In genomic region chr1:117660266-117660973, GRCh38 we compare ENCODE assay signal across 17 cellular contexts. TPM values are rescaled to one million over a fixed set of nuclear protein-coding genes. Genes with fewer than 3 reads are reported as not detected.
DNase-seq lines count a peak whose midpoint lies in the region; ATAC-seq and TF ChIP-seq lines count a peak whose summit lies in the region.
"Had no signal": no experiment of that assay in that cellular context is flagged by ENCODE, and none has a peak within 500 bp of the region (broad histone marks: within the 10 kb centered on the region; RNA-seq: fewer than 3 reads in every experiment).

No MANE protein-coding gene starts in this region.

- H3K27me3 ChIP-seq in Loucy (ENCODE audit: insufficient read depth, low read length, poor library complexity, severe bottlenecking) = no peaks in the 10 kb centered on the region
- H3K27me3 ChIP-seq: foreskin keratinocyte had no signal

- peaks cover 10% of the 10 kb centered on the region for H3K27me3 Mint-ChIP-seq in activated CD4-positive, alpha-beta T cell treated with anti-CD3 and anti-CD28 coated beads for 36 hours
- no peaks in the 10 kb centered on the region for H3K27me3 Mint-ChIP-seq in activated T-helper 2 cell treated with anti-CD3 and anti-CD28 coated beads, Interferon-gamma antibody, Interleukin-2, Interleukin-4, amounts not matched to agents 10 μg/mL and 5 μg/mL and 100 μg/mL, durations not matched to agents 14 hours and 24 hours and 36 hours (ENCODE audit: low read depth)
- H3K27me3 Mint-ChIP-seq in naive thymus-derived CD8-positive, alpha-beta T cell = peaks cover 3 to 28% (median 12%) of the 10 kb centered on the region in 5 donors

- no peaks in the 10 kb centered on the region for H3K9me3 ChIP-seq in Loucy (ENCODE audit: insufficient read depth, low read depth, low read length)

- no peak for TF ChIP-seq CTCF in Loucy (conservative IDR thresholded peaks at IDR 0.05; ENCODE audit: low read length)

- H3K4me3 ChIP-seq in Loucy (ENCODE audit: low read length, poor library complexity, severe bottlenecking) = no peak overlapping the region

- peak overlapping the region; percentile 73 for H3K4me2 ChIP-seq in Loucy (ENCODE audit: low read depth, low read length, poor library complexity, severe bottlenecking)

- H2AFZ ChIP-seq in Loucy (ENCODE audit: low read length) = no peak overlapping the region
- H2AFZ ChIP-seq: parathyroid adenoma had no signal

- H3K4me1 ChIP-seq in Loucy (ENCODE audit: insufficient read depth, low read length, poor library complexity, severe bottlenecking) = peaks cover 56% of the 10 kb centered on the region
- H3K4me1 ChIP-seq: parathyroid adenoma had no signal

- POLR2A ChIA-PET in activated CD4-positive, alpha-beta T cell treated with anti-CD3 and anti-CD28 coated beads for 36 hours (lab: Charles Lee) = interaction anchor here (0.6 to 2.2 kb wide), 4 partner anchors 53 to 894 kb away, joined by 3 to 6 read pairs (median 4); no protein-coding TSS in a partner anchor
- POLR2A ChIA-PET in naive thymus-derived CD8-positive, alpha-beta T cell (lab: Charles Lee) = interaction anchor here (2.0 kb wide), 1 partner anchor 54 kb away, joined by 11 read pairs; the partner anchor contains the start of gene TENT5C

- H3K9ac ChIP-seq in Loucy (ENCODE audit: low read depth, low read length, poor library complexity, severe bottlenecking) = no peak overlapping the region
- H3K9ac ChIP-seq: parathyroid adenoma had no signal

- no peaks in the 10 kb centered on the region for H3K9me2 ChIP-seq in Loucy (replicated peaks; ENCODE audit: low read depth, low read length)

- peak overlapping the region; percentile 51 for H3K4me3 Mint-ChIP-seq in activated CD4-positive, alpha-beta T cell treated with anti-CD3 and anti-CD28 coated beads for 36 hours
- H3K4me3 Mint-ChIP-seq in activated T-helper 2 cell treated with anti-CD3 and anti-CD28 coated beads, Interferon-gamma antibody, Interleukin-2, Interleukin-4, amounts not matched to agents 10 μg/mL and 5 μg/mL and 100 μg/mL, durations not matched to agents 14 hours and 24 hours and 36 hours (ENCODE audit: low read depth) = peak overlapping the region; percentile 44
- peak overlapping the region; percentile 28 to 81 (median 56) for H3K4me3 Mint-ChIP-seq in naive thymus-derived CD8-positive, alpha-beta T cell

- CTCF ChIA-PET in activated CD4-positive, alpha-beta T cell treated with anti-CD3 and anti-CD28 coated beads for 36 hours (lab: Charles Lee) = interaction anchor here (0.8 to 1.1 kb wide), 5 partner anchors 11 to 125 kb away, joined by 3 to 4 read pairs (median 4); no protein-coding TSS in a partner anchor

- DNase-seq in activated CD4-positive, alpha-beta T cell treated with anti-CD3 and anti-CD28 coated beads for 36 hours = no peak
- no peak for DNase-seq in activated CD4-positive, alpha-beta T cell treated with anti-CD3 and anti-CD28 coated beads, Interleukin-2, amount 50 U/mL, for 48 hours
- DNase-seq in activated T-helper 2 cell treated with anti-CD3 and anti-CD28 coated beads, Interferon-gamma antibody, Interleukin-2, Interleukin-4, amounts not matched to agents 10 μg/mL and 5 μg/mL and 100 μg/mL, durations not matched to agents 14 hours and 24 hours and 36 hours (ENCODE audit: low spot score) = no peak
- no peak for DNase-seq in naive thymus-derived CD8-positive, alpha-beta T cell
- DNase-seq in NCI-H187 (lab: John Stamatoyannopoulos, UW) = no peak
- DNase-seq in DMS153 treated with DMSO at 0.1 percent for 48 hours (lab: John Stamatoyannopoulos, UW; ENCODE audit: unreplicated experiment) = no peak
- DNase-seq: activated CD4-positive, CD25-positive, alpha-beta regulatory T cell; EL; foreskin keratinocyte; left colon; NCI-H1092 treated with DMSO at 0.1 percent for 48 hours; NCI-H2171 treated with DMSO at 0.1 percent for 48 hours; stimulated activated CD4-positive, alpha-beta T cell treated with anti-CD3 and anti-CD28 coated beads, Interleukin-4, amount 100 ng/mL, for 4 hours; trophoblast cell had no signal

- H3F3A ChIP-seq in Loucy (ENCODE audit: low read depth) = no peaks in the 10 kb centered on the region

- intact Hi-C loops in activated CD4-positive, alpha-beta T cell treated with anti-CD3 and anti-CD28 coated beads for 36 hours (cut with DNase I, micrococcal nuclease) = loop anchor here (5.0 to 10.0 kb wide), 7 partner anchors 293 to 1482 kb away; partner anchors contain the start of genes CD101 (in 1 of the 2), MAN1A2 (in 1 of the 2), TTF2 (in 1 of the 2) and WARS2 (in 1 of the 2)
- intact Hi-C loops in activated T-helper 2 cell treated with anti-CD3 and anti-CD28 coated beads, Interferon-gamma antibody, Interleukin-2, Interleukin-4, amounts not matched to agents 10 μg/mL and 5 μg/mL and 100 μg/mL, durations not matched to agents 14 hours and 24 hours and 36 hours (cut with micrococcal nuclease) = loop anchor here (5.0 to 10.0 kb wide), 4 partner anchors 293 to 1286 kb away; partner anchors contain the start of genes ATP1A1, MAN1A2 and TTF2

- peaks cover 9% of the 10 kb centered on the region for H3K9me3 Mint-ChIP-seq in activated CD4-positive, alpha-beta T cell treated with anti-CD3 and anti-CD28 coated beads for 36 hours (ENCODE audit: low read depth)
- peaks cover 8% of the 10 kb centered on the region for H3K9me3 Mint-ChIP-seq in activated T-helper 2 cell treated with anti-CD3 and anti-CD28 coated beads, Interferon-gamma antibody, Interleukin-2, Interleukin-4, amounts not matched to agents 10 μg/mL and 5 μg/mL and 100 μg/mL, durations not matched to agents 14 hours and 24 hours and 36 hours
- peaks cover 0 to 31% (median 10%) of the 10 kb centered on the region in 9 donors for H3K9me3 Mint-ChIP-seq in naive thymus-derived CD8-positive, alpha-beta T cell

- peaks cover 92% of the 10 kb centered on the region for H3K4me1 Mint-ChIP-seq in activated CD4-positive, alpha-beta T cell treated with anti-CD3 and anti-CD28 coated beads for 36 hours
- peaks cover 92% of the 10 kb centered on the region for H3K4me1 Mint-ChIP-seq in activated T-helper 2 cell treated with anti-CD3 and anti-CD28 coated beads, Interferon-gamma antibody, Interleukin-2, Interleukin-4, amounts not matched to agents 10 μg/mL and 5 μg/mL and 100 μg/mL, durations not matched to agents 14 hours and 24 hours and 36 hours (ENCODE audit: low read depth)
- H3K4me1 Mint-ChIP-seq in naive thymus-derived CD8-positive, alpha-beta T cell = peaks cover 45 to 96% (median 82%) of the 10 kb centered on the region in 4 donors

- peaks cover 9% of the 10 kb centered on the region for H3K36me3 Mint-ChIP-seq in activated CD4-positive, alpha-beta T cell treated with anti-CD3 and anti-CD28 coated beads for 36 hours (ENCODE audit: low read depth)
- H3K36me3 Mint-ChIP-seq in activated T-helper 2 cell treated with anti-CD3 and anti-CD28 coated beads, Interferon-gamma antibody, Interleukin-2, Interleukin-4, amounts not matched to agents 10 μg/mL and 5 μg/mL and 100 μg/mL, durations not matched to agents 14 hours and 24 hours and 36 hours (ENCODE audit: low read depth) = peaks cover 14% of the 10 kb centered on the region
- peaks cover 0 to 18% (median 13%) of the 10 kb centered on the region in 3 donors for H3K36me3 Mint-ChIP-seq in naive thymus-derived CD8-positive, alpha-beta T cell

- no peak for ATAC-seq in activated CD4-positive, alpha-beta T cell treated with anti-CD3 and anti-CD28 coated beads for 36 hours
- ATAC-seq in naive thymus-derived CD8-positive, alpha-beta T cell = no peak
- no peak for ATAC-seq in GM18909 (IDR thresholded peaks at IDR 0.05; ENCODE audit: poor library complexity, unreplicated experiment)
- ATAC-seq: foreskin keratinocyte, left colon had no signal

- no peaks in the 10 kb centered on the region for H4K20me1 ChIP-seq in Loucy (ENCODE audit: insufficient read depth, low read length, poor library complexity, severe bottlenecking)

- H3K27ac Mint-ChIP-seq in activated CD4-positive, alpha-beta T cell treated with anti-CD3 and anti-CD28 coated beads for 36 hours = peak overlapping the region; percentile 85
- peak overlapping the region; percentile 76 for H3K27ac Mint-ChIP-seq in activated T-helper 2 cell treated with anti-CD3 and anti-CD28 coated beads, Interferon-gamma antibody, Interleukin-2, Interleukin-4, amounts not matched to agents 10 μg/mL and 5 μg/mL and 100 μg/mL, durations not matched to agents 14 hours and 24 hours and 36 hours
- peak overlapping the region in 9 of 10 donors; percentile 11 to 97 (median 89) for H3K27ac Mint-ChIP-seq in naive thymus-derived CD8-positive, alpha-beta T cell

- no peaks in the 10 kb centered on the region for H3K79me2 ChIP-seq in Loucy (ENCODE audit: insufficient read depth, low read length)
- H3K79me2 ChIP-seq: parathyroid adenoma had no signal

- no peaks in the 10 kb centered on the region for H3K36me3 ChIP-seq in Loucy (ENCODE audit: insufficient read depth, low read length)

RNA-seq across cellular contexts. Expression of gene TENT5C, which starts 54.6 kb away (rescaled TPM):
- 1 to 10 TPM; 6.0 to 6.4 TPM for total RNA-seq in activated CD4-positive, alpha-beta T cell treated with anti-CD3 and anti-CD28 coated beads for 36 hours
- total RNA-seq in activated T-helper 2 cell treated with anti-CD3 and anti-CD28 coated beads, Interferon-gamma antibody, Interleukin-2, Interleukin-4, amounts not matched to agents 10 μg/mL and 5 μg/mL and 100 μg/mL, durations not matched to agents 14 hours and 24 hours and 36 hours = 11.2 and 11.6 TPM in 2 replicates
- total RNA-seq in naive thymus-derived CD8-positive, alpha-beta T cell = 1 to 10 TPM; 4.9 to 5.4 TPM
- polyA plus RNA-seq in naive thymus-derived CD8-positive, alpha-beta T cell = 10 to 100 TPM in 1 of 3 donors, under 1 TPM in 2; 0.19 to 16.2 (median 0.36) TPM
